Comparison of ENCODE assay signal across 21 cellular contexts in the genomic region with DNA sequence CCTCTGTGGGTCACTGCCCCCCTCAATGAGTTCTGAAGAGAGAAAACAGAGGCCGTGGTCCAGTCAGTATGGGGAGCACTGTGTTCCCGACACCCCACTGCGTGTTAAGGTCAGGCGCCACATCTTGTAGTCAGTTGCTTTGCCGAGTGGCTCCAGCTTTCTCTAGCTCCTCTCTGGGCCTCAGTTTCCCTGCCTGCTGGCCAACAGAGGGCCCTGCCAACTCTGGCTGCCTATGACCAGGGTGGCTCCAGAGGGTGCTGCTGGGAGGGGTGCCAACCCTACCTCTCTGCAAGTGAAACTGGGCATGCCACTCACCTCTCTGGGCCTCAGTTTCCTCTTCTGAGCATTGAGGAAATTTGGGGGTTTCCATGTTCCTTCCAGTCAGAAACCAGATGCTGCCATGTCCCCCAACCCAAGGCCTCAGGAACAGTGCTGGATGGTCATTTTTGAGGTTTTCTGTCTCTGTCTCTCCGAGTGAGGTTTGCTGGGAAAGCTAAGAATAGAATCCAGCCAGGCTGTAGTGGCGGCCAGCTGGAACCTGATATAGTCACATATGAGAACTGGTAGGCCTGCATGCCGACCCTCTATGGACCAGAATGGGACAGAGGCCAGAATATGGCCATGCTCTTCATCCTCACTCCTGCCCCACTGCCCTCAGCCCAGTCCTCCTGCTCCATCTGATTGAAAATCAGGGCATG.
DNase-seq lines count a peak whose midpoint lies in the region; ATAC-seq, FAIRE-seq and TF ChIP-seq lines count a peak whose summit lies in the region.
"Had no signal": no experiment of that assay in that cellular context is flagged by ENCODE, and none has a peak within 500 bp of the region (broad histone marks: within the 10 kb centered on the region; RNA-seq: fewer than 3 reads in every experiment).

No MANE protein-coding gene starts in this region.

- H3K4me3 Mint-ChIP-seq in progenitor cell of endocrine pancreas (ENCODE audit: low read depth) = no peak overlapping the region
- H3K4me3 Mint-ChIP-seq: CD14-positive monocyte; CD4-positive, alpha-beta memory T cell; HFFc6 had no signal

- intact Hi-C loops in cardiac septum (cut with DNase I) (no loop called here), left cardiac atrium (cut with DNase I) (no loop called here)

- peaks cover 5% of the 10 kb centered on the region for H3K27me3 Mint-ChIP-seq in progenitor cell of endocrine pancreas

- no peaks in the 10 kb centered on the region for H3K4me1 Mint-ChIP-seq in progenitor cell of endocrine pancreas (ENCODE audit: low read depth)
- H3K4me1 Mint-ChIP-seq: CD14-positive monocyte; CD4-positive, alpha-beta memory T cell had no signal

- ATAC-seq in left cardiac atrium (no peak), HG03439 (IDR thresholded peaks at IDR 0.05; ENCODE audit: unreplicated experiment) (no peak)
- ATAC-seq: HCT116, HepG2 had no signal

- no peaks in the 10 kb centered on the region for H3K36me3 ChIP-seq in bronchial epithelial cell (ENCODE audit: control insufficient read depth, insufficient read depth, low read length)
- H3K36me3 ChIP-seq: BLaER1 had no signal

- H3K4me3 ChIP-seq in bronchial epithelial cell (ENCODE audit: low read depth, low read length) = no peak overlapping the region
- H3K4me3 ChIP-seq: BLaER1 had no signal

- no peak overlapping the region for H3K27ac Mint-ChIP-seq in progenitor cell of endocrine pancreas
- H3K27ac Mint-ChIP-seq: CD14-positive monocyte; CD4-positive, alpha-beta memory T cell; HFFc6 had no signal

- peaks cover 5% of the 10 kb centered on the region for H3K9me3 Mint-ChIP-seq in progenitor cell of endocrine pancreas (ENCODE audit: low read depth)

- H3K36me3 Mint-ChIP-seq in progenitor cell of endocrine pancreas (ENCODE audit: insufficient read depth) = no peaks in the 10 kb centered on the region
- H3K36me3 Mint-ChIP-seq: CD14-positive monocyte had no signal

- TF ChIP-seq CTCF in bronchial epithelial cell (IDR thresholded peaks at IDR 0.05; ENCODE audit: insufficient read depth, low read length, severe bottlenecking) = no peak
- TF ChIP-seq CTCF in progenitor cell of endocrine pancreas (IDR thresholded peaks at IDR 0.05; ENCODE audit: unreplicated experiment) = no peak

- peak; percentile 77 for FAIRE-seq in bronchial epithelial cell (lab: Jason Lieb, UNC)
- FAIRE-seq: GM12892, HepG2 had no signal

- H3K27me3 ChIP-seq in bronchial epithelial cell (ENCODE audit: control insufficient read depth, insufficient read depth, low read length) = no peaks in the 10 kb centered on the region
- H3K27me3 ChIP-seq: BLaER1 had no signal

- DNase-seq in cardiac septum (ENCODE audit: low spot score) (peak; percentile 60), left cardiac atrium (no peak), bronchial epithelial cell (ENCODE audit: low read depth) (no peak), myocyte (ENCODE audit: low read depth) (peak; percentile 80), progenitor cell of endocrine pancreas (ENCODE audit: low spot score, unreplicated experiment) (peak; percentile 4), NOMO-1 treated with dmso at 0.1 percent for 144 hours (lab: John Stamatoyannopoulos, UW; ENCODE audit: unreplicated experiment) (no peak), hippocampal formation (lab: John Stamatoyannopoulos, UW) (no peak)
- DNase-seq: 8988T; CD4-positive, alpha-beta memory T cell; DMS153; DMS79; GDM1; GOT3; H7; HFFc6 had no signal

Comparison
In these comparisons a context has a peak if more than half of its experiments do, and no peak if none do; other contexts are left out.
1. DNase-seq: peak in cardiac septum (single experiment), myocyte (single experiment) and progenitor cell of endocrine pancreas (single experiment); none in left cardiac atrium (single experiment), bronchial epithelial cell (single experiment), NOMO-1 treated with dmso at 0.1 percent for 144 hours (single experiment) and hippocampal formation (0 of 2).